Comparison of ENCODE assay signal across 8 cellular contexts in the genomic region with DNA sequence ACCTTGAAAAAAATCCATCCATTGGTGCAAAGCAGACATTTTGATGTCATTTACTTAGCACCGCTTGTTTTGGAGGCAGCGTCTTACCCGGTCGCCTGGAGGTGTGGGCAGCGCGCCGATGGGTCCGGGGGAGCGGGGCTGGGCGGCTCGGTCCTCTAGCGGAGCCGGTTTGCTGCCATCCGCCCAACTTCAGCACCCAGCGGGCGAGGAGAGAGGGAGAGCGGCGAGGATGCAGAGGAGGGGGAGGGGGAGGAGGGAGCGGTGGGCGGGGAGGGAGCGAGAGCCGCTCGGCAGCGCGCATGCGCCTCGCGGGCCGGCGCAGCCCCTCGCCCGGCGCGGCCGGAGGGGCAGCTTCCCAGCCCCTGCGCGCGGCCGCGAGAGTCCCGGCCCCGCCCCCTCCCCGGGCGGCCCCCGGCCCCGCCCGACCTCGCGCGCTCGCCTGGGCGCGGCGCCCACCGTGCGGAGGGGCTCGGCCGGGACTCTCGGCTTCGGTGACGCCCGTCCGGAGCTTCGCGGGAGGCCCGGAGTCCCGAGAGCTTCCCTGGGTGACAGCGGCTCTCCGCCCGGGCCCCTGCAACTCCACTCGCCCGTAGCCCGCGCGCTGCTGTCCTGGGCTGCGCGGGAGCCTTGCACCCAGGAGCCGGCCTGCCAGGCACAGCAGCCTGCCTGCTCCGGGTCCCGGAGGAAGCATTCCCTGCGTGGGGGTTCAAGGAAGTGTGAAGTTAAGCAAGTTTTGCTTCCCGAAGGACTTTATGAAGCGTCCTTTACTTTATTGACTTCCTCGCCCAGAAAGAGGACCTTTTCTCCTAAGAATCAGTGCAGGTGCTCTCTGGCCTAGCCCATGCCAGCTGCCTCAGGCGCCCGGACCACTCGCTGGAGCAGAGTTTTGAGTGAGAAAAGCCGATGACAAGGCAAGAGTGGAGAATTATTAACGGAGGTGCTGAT. TPM values are rescaled to one million over a fixed set of nuclear protein-coding genes. Genes with fewer than 3 reads are reported as not detected.
A peak's percentile ranks its signal among the peaks of the same experiment; 100 is the strongest.
DNase-seq lines count a peak whose midpoint lies in the region; ATAC-seq and TF ChIP-seq lines count a peak whose summit lies in the region.

Gene RGS17, minus strand, starts transcription at position 246 of the 945 bp plus-strand sequence. CDS start 87,264 bp downstream, outside the sequence.

- H4K5ac ChIP-seq in H9 (ENCODE audit: insufficient read length, low read depth, low read length) = no peak within 1 kb of the TSS

- POLR2A ChIA-PET in WTC11 (lab: Charles Lee) = interaction anchor here (1.9 kb wide), 1 partner anchor 20 kb away, joined by 4 read pairs; no protein-coding TSS in a partner anchor

- no peak within 1 kb of the TSS for H2BK120ac ChIP-seq in H9 (ENCODE audit: low read depth, low read length, poor library complexity, severe bottlenecking)

- H3K4me2 ChIP-seq in H9 (ENCODE audit: insufficient read depth, insufficient read length, low read length) = peak within 1 kb of the TSS; percentile 74

- no peaks in the 10 kb centered on the region for H3K79me2 ChIP-seq in H9 (ENCODE audit: insufficient read depth, low read length)

- H3T11ph ChIP-seq in H9 (ENCODE audit: low read length) = no peak within 1 kb of the TSS

- no peak within 1 kb of the TSS for H4K8ac ChIP-seq in H9 (replicated peaks; ENCODE audit: insufficient read length, low read depth, low read length)

- H3K9me3 ChIP-seq in H9 (ENCODE audit: control insufficient read depth, low read depth, low read length) = no peaks in the 10 kb centered on the region

- peaks cover 44% of the 10 kb centered on the region for H3K27me3 Mint-ChIP-seq in H9 (ENCODE audit: low read depth)
- peaks cover 34% of the 10 kb centered on the region for H3K27me3 Mint-ChIP-seq in WTC11 (ENCODE audit: low read depth)
- H3K27me3 Mint-ChIP-seq in endothelial cell (ENCODE audit: unreplicated experiment) = peaks cover 14% of the 10 kb centered on the region
- peaks cover 17% of the 10 kb centered on the region for H3K27me3 Mint-ChIP-seq in memory B cell
- H3K27me3 Mint-ChIP-seq in stimulated activated naive CD8-positive, alpha-beta T cell treated with anti-CD3 and anti-CD28 coated beads, Interleukin-15, amount 100 ng/mL, for 72 hours = peaks cover 54% of the 10 kb centered on the region

- no peak within 1 kb of the TSS for H2BK5ac ChIP-seq in H9 (ENCODE audit: insufficient read length, low read length)

- H3K79me1 ChIP-seq in H9 (ENCODE audit: insufficient read depth, low read depth, low read length, poor library complexity, severe bottlenecking) = no peaks in the 10 kb centered on the region

- H3K4me1 Mint-ChIP-seq in H9 = peaks cover 17 to 20% of the 10 kb centered on the region in 2 experiments
- peaks cover 26% of the 10 kb centered on the region for H3K4me1 Mint-ChIP-seq in WTC11
- H3K4me1 Mint-ChIP-seq in endothelial cell (ENCODE audit: unreplicated experiment) = peaks cover 17% of the 10 kb centered on the region
- peaks cover 8% of the 10 kb centered on the region for H3K4me1 Mint-ChIP-seq in memory B cell
- H3K4me1 Mint-ChIP-seq in stimulated activated naive CD8-positive, alpha-beta T cell treated with anti-CD3 and anti-CD28 coated beads, Interleukin-15, amount 100 ng/mL, for 72 hours = peaks cover 21% of the 10 kb centered on the region

- TF ChIP-seq CTCF in GM12865 (IDR thresholded peaks at IDR 0.05; ENCODE audit: insufficient read depth, low read depth, low read length, missing control alignments) = no peak
- TF ChIP-seq CTCF in H9 (conservative IDR thresholded peaks at IDR 0.05) = no peak
- no peak for TF ChIP-seq CTCF in WTC11 (IDR thresholded peaks at IDR 0.05)
- TF ChIP-seq CTCF in endothelial cell (IDR thresholded peaks at IDR 0.05; ENCODE audit: unreplicated experiment) = no peak

- H3K27me3 ChIP-seq in H9 (ENCODE audit: insufficient read depth, low read length) = peaks cover 3% of the 10 kb centered on the region; the same call in 1 of the 2 replicates

- no peak within 1 kb of the TSS for H2BK20ac ChIP-seq in H9 (ENCODE audit: low read depth, low read length, poor library complexity, severe bottlenecking)

- H3K23me2 ChIP-seq in H9 (ENCODE audit: insufficient read length, low read depth, low read length, poor library complexity, severe bottlenecking) = peaks cover 14% of the 10 kb centered on the region

- H2AK5ac ChIP-seq in H9 (ENCODE audit: insufficient read length, low read length) = no peak within 1 kb of the TSS

- H3K56ac ChIP-seq in H9 (ENCODE audit: insufficient read length, low read depth, low read length) = no peak within 1 kb of the TSS

- H3K36me3 Mint-ChIP-seq in H9 (ENCODE audit: insufficient read depth in 1 of 3, low read depth in 3 of 3) = peaks cover 0 to 8% (median 2%) of the 10 kb centered on the region in 3 experiments; a peak in 3 of 7 replicates
- H3K36me3 Mint-ChIP-seq in WTC11 = peaks cover 7% of the 10 kb centered on the region
- peaks cover 10% of the 10 kb centered on the region for H3K36me3 Mint-ChIP-seq in endothelial cell (ENCODE audit: low read depth, unreplicated experiment)
- peaks cover 2% of the 10 kb centered on the region for H3K36me3 Mint-ChIP-seq in memory B cell

- H3K4me3 ChIP-seq in GM12865 (ENCODE audit: low read depth, low read length) = peak within 1 kb of the TSS; percentile 59

- H3K27ac ChIP-seq in H9 (ENCODE audit: insufficient read length, low read depth, low read length) = no peak within 1 kb of the TSS

- no peak within 1 kb of the TSS for H3K23ac ChIP-seq in H9 (ENCODE audit: insufficient read length, low read depth, low read length)

- no peaks in the 10 kb centered on the region for H4K20me1 ChIP-seq in H9 (ENCODE audit: control insufficient read depth, insufficient read depth, insufficient read length)

- H2BK15ac ChIP-seq in H9 (ENCODE audit: low read depth, low read length) = no peak within 1 kb of the TSS

- no peak within 1 kb of the TSS for H2AFZ ChIP-seq in H9 (ENCODE audit: low read length)

- H3K4me3 Mint-ChIP-seq in H9 (peak within 1 kb of the TSS; percentile 90 to 99), WTC11 (peak within 1 kb of the TSS; percentile 93), endothelial cell (ENCODE audit: unreplicated experiment) (peak within 1 kb of the TSS; percentile 97), memory B cell (peak within 1 kb of the TSS; percentile 84)
- peak within 1 kb of the TSS; percentile 88 for H3K4me3 Mint-ChIP-seq in stimulated activated naive CD8-positive, alpha-beta T cell treated with anti-CD3 and anti-CD28 coated beads, Interleukin-15, amount 100 ng/mL, for 72 hours

- H3K4ac ChIP-seq in H9 (ENCODE audit: low read depth, low read length) = no peak within 1 kb of the TSS

- ATAC-seq in WTC11 (peak; percentile 80), memory B cell (ENCODE audit: low read depth) (no peak)
- peak; percentile 70 for ATAC-seq in stimulated activated naive CD8-positive, alpha-beta T cell treated with anti-CD3 and anti-CD28 coated beads, Interleukin-15, amount 100 ng/mL, for 72 hours

- H3K18ac ChIP-seq in H9 (ENCODE audit: insufficient read length, low read depth, low read length) = peak within 1 kb of the TSS; percentile 67

- H3K4me1 ChIP-seq in H9 (ENCODE audit: insufficient read depth, low read length) = no peaks in the 10 kb centered on the region; the same call in 1 of the 2 replicates

- H3K9me3 Mint-ChIP-seq in H9 (peaks cover 0 to 9% of the 10 kb centered on the region in 2 experiments; a peak in 3 of 5 replicates), WTC11 (peaks cover 13% of the 10 kb centered on the region), endothelial cell (ENCODE audit: unreplicated experiment) (no peaks in the 10 kb centered on the region), memory B cell (peaks cover 2% of the 10 kb centered on the region)
- H3K9me3 Mint-ChIP-seq in stimulated activated naive CD8-positive, alpha-beta T cell treated with anti-CD3 and anti-CD28 coated beads, Interleukin-15, amount 100 ng/mL, for 72 hours = no peaks in the 10 kb centered on the region

- H3K9ac ChIP-seq in H9 (ENCODE audit: extremely low read depth, insufficient read length, low read length) = peak within 1 kb of the TSS; percentile 51

- peak; percentile 41 for DNase-seq in GM12865 (ENCODE audit: low read depth)
- DNase-seq in H9 = peak; percentile 82
- DNase-seq in NCI-H1092 treated with DMSO at 0.1 percent for 48 hours (lab: John Stamatoyannopoulos, UW) = peak; percentile 80
- DNase-seq in WTC11 (ENCODE audit: low spot score) = peak; percentile 77
- DNase-seq in endothelial cell (ENCODE audit: low spot score) = peak; percentile 76
- no peak for DNase-seq in memory B cell (ENCODE audit: low spot score in 2 of 2)
- DNase-seq in stimulated activated naive CD8-positive, alpha-beta T cell treated with anti-CD3 and anti-CD28 coated beads, Interleukin-15, amount 100 ng/mL, for 72 hours = peak; percentile 6 to 28
- no peak for DNase-seq in HT-29 (ENCODE audit: low spot score)

- CTCF ChIA-PET in WTC11 (lab: Charles Lee) = interaction anchor here (0.8 to 1.3 kb wide), 4 partner anchors 15 to 183 kb away, joined by 3 to 5 read pairs (median 3); no protein-coding TSS in a partner anchor

- no CpG with 5 or more reads among the region's 89 CpGs for WGBS in H9 (ENCODE audit: extremely low coverage, insufficient read length, low lambda C conversion rate)

- H3K14ac ChIP-seq in H9 (ENCODE audit: insufficient read depth, low read length) = 0 out of 2 replicates have a peak within 1 kb of the TSS, but pooled peaks have one; percentile 56

- peak within 1 kb of the TSS in 2 of 3 experiments; percentile 36 to 82; a peak in 4 of 7 replicates for H3K27ac Mint-ChIP-seq in H9
- H3K27ac Mint-ChIP-seq in WTC11 = peak within 1 kb of the TSS; percentile 90
- H3K27ac Mint-ChIP-seq in endothelial cell (ENCODE audit: unreplicated experiment) = peak within 1 kb of the TSS; percentile 24
- H3K27ac Mint-ChIP-seq in memory B cell = no peak within 1 kb of the TSS
- no peak within 1 kb of the TSS for H3K27ac Mint-ChIP-seq in stimulated activated naive CD8-positive, alpha-beta T cell treated with anti-CD3 and anti-CD28 coated beads, Interleukin-15, amount 100 ng/mL, for 72 hours

- no peak within 1 kb of the TSS for H2BK12ac ChIP-seq in H9 (ENCODE audit: insufficient read length, low read depth, low read length)

- H4K91ac ChIP-seq in H9 (ENCODE audit: insufficient read length, low read depth, low read length) = no peak within 1 kb of the TSS

TF ChIP-seq in WTC11, 78 proteins besides CTCF, POLR2A, EP300 and RAD21 (continues in another document):
- TF ChIP-seq CREM (CRISPR knock-in tag; IDR thresholded peaks at IDR 0.05) (0 out of 2 replicates have a peak, but pooled peaks have one; percentile 30), NR3C1 (CRISPR knock-in tag; conservative IDR thresholded peaks at IDR 0.05; ENCODE audit: low read depth) (0 out of 2 replicates have a peak, but pooled peaks have one; percentile 21), SP1 (CRISPR knock-in tag; conservative IDR thresholded peaks at IDR 0.05) (peak; percentile 38), SMAD3 (CRISPR knock-in tag; IDR thresholded peaks at IDR 0.05; ENCODE audit: borderline replicate concordance) (no peak), MAX (CRISPR knock-in tag; IDR thresholded peaks at IDR 0.05) (0 out of 2 replicates have a peak, but pooled peaks have one; percentile 24)

RNA-seq across cellular contexts. Expression of gene RGS17, which starts in this region (rescaled TPM):
- total RNA-seq in H9 (2021) (3.2 and 3.8 TPM in 2 replicates), WTC11 (2021) (6.6 to 9.3 TPM (median 7.4 TPM) in 3 replicates), endothelial cell (ENCODE audit: unreplicated experiment) (12.0 TPM)
- 1.3 and 2.0 TPM in 2 replicates for total RNA-seq in HT-29 (2014; rRNA removed; shearing (Covaris generic))

Comparison
In these comparisons a context has a peak if more than half of its experiments do, and no peak if none do; other contexts are left out.
1. DNase-seq: peak in GM12865 (single experiment), H9 (single experiment), NCI-H1092 treated with DMSO at 0.1 percent for 48 hours (single experiment), WTC11 (single experiment), endothelial cell (single experiment) and stimulated activated naive CD8-positive, alpha-beta T cell treated with anti-CD3 and anti-CD28 coated beads, Interleukin-15, amount 100 ng/mL, for 72 hours (2 of 2); none in memory B cell (0 of 2) and HT-29 (single experiment).
2. H3K27ac Mint-ChIP-seq: peak in H9 (2 of 3), WTC11 (single experiment) and endothelial cell (single experiment); none in memory B cell (single experiment) and stimulated activated naive CD8-positive, alpha-beta T cell treated with anti-CD3 and anti-CD28 coated beads, Interleukin-15, amount 100 ng/mL, for 72 hours (0 of 2).
3. Peak in every context shown above with its lines, with median percentiles within 50 percentile points of each other: H3K4me3 Mint-ChIP-seq.